In genomic region chr17:74439691-74440567, GRCh38 we compare ENCODE assay signal across 23 cellular contexts. TPM values are rescaled to one million over a fixed set of nuclear protein-coding genes. Genes with fewer than 3 reads are reported as not detected.
DNase-seq lines count a peak whose midpoint lies in the region; ATAC-seq, FAIRE-seq and TF ChIP-seq lines count a peak whose summit lies in the region.
"Had no signal": no experiment of that assay in that cellular context is flagged by ENCODE, and none has a peak within 500 bp of the region (broad histone marks: within the 10 kb centered on the region; RNA-seq: fewer than 3 reads in every experiment).

No MANE protein-coding gene starts in this region.

- H3K4me3 Mint-ChIP-seq in activated naive CD4-positive, alpha-beta T cell treated with anti-CD3 and anti-CD28 coated beads, Interleukin-2, amount 50 U/mL, for 24 hours, result no peak overlapping the region
- no peak overlapping the region for H3K4me3 Mint-ChIP-seq in activated naive CD4-positive, alpha-beta T cell treated with anti-CD3 and anti-CD28 coated beads, Interleukin-2, amount 10 ng/mL, durations not matched to agents 7 days and 5 days
- H3K4me3 Mint-ChIP-seq in astrocyte (ENCODE audit: unreplicated experiment), result no peak overlapping the region
- H3K4me3 Mint-ChIP-seq in stimulated activated naive B cell treated with anti-CD40 and anti-IgM and Interleukin-4, amounts not matched to agents 10 μg/mL and 1 μg/mL and 100 μg/mL, for 72 hours, result no peak overlapping the region
- H3K4me3 Mint-ChIP-seq: CD4-positive, CD25-positive, alpha-beta regulatory T cell had no signal

- H3K36me3 ChIP-seq in astrocyte (ENCODE audit: insufficient read depth, low read length) (no peaks in the 10 kb centered on the region), mucosa of descending colon (ENCODE audit: low read depth) (no peaks in the 10 kb centered on the region)
- H3K36me3 ChIP-seq: HAP-1 had no signal

- H3K4me2 ChIP-seq in astrocyte (ENCODE audit: low read length), result no peak overlapping the region

- FAIRE-seq in astrocyte (lab: Jason Lieb, UNC), result no peak
- FAIRE-seq: GM12878 had no signal

- H3K4me1 Mint-ChIP-seq in activated naive CD4-positive, alpha-beta T cell treated with anti-CD3 and anti-CD28 coated beads, Interleukin-2, amount 50 U/mL, for 24 hours, result no peaks in the 10 kb centered on the region
- H3K4me1 Mint-ChIP-seq in activated naive CD4-positive, alpha-beta T cell treated with anti-CD3 and anti-CD28 coated beads, Interleukin-2, amount 10 ng/mL, durations not matched to agents 7 days and 5 days, result peaks cover 2% of the 10 kb centered on the region
- peaks cover 19% of the 10 kb centered on the region for H3K4me1 Mint-ChIP-seq in astrocyte (ENCODE audit: low read depth, unreplicated experiment)
- H3K4me1 Mint-ChIP-seq in stimulated activated naive B cell treated with anti-CD40 and anti-IgM and Interleukin-4, amounts not matched to agents 10 μg/mL and 1 μg/mL and 100 μg/mL, for 72 hours, result peaks cover 14 to 37% of the 10 kb centered on the region in 2 donors

- no peak for TF ChIP-seq CTCF in astrocyte (IDR thresholded peaks at IDR 0.05; ENCODE audit: insufficient read depth, low read depth, low read length)
- no peak for TF ChIP-seq CTCF in mucosa of descending colon (IDR thresholded peaks at IDR 0.05)

- H3K27ac ChIP-seq in astrocyte (ENCODE audit: low read depth, low read length), result no peak overlapping the region
- H3K27ac ChIP-seq: 22Rv1, GM23248 had no signal

- peaks cover 5% of the 10 kb centered on the region for H3K9me3 Mint-ChIP-seq in activated naive CD4-positive, alpha-beta T cell treated with anti-CD3 and anti-CD28 coated beads, Interleukin-2, amount 50 U/mL, for 24 hours
- peaks cover 13% of the 10 kb centered on the region for H3K9me3 Mint-ChIP-seq in activated naive CD4-positive, alpha-beta T cell treated with anti-CD3 and anti-CD28 coated beads, Interleukin-2, amount 10 ng/mL, durations not matched to agents 7 days and 5 days
- peaks cover 7% of the 10 kb centered on the region for H3K9me3 Mint-ChIP-seq in astrocyte (ENCODE audit: unreplicated experiment)
- peaks cover 13 to 14% of the 10 kb centered on the region in 2 donors for H3K9me3 Mint-ChIP-seq in stimulated activated naive B cell treated with anti-CD40 and anti-IgM and Interleukin-4, amounts not matched to agents 10 μg/mL and 1 μg/mL and 100 μg/mL, for 72 hours

- peak overlapping the region; percentile 35 for H3K27ac Mint-ChIP-seq in activated naive CD4-positive, alpha-beta T cell treated with anti-CD3 and anti-CD28 coated beads, Interleukin-2, amount 50 U/mL, for 24 hours
- H3K27ac Mint-ChIP-seq in activated naive CD4-positive, alpha-beta T cell treated with anti-CD3 and anti-CD28 coated beads, Interleukin-2, amount 10 ng/mL, durations not matched to agents 7 days and 5 days, result no peak overlapping the region
- H3K27ac Mint-ChIP-seq in astrocyte (ENCODE audit: unreplicated experiment), result peak overlapping the region; percentile 72
- peak overlapping the region; percentile 22 for H3K27ac Mint-ChIP-seq in stimulated activated naive B cell treated with anti-CD40 and anti-IgM and Interleukin-4, amounts not matched to agents 10 μg/mL and 1 μg/mL and 100 μg/mL, for 72 hours
- H3K27ac Mint-ChIP-seq: CD4-positive, CD25-positive, alpha-beta regulatory T cell had no signal

- intact Hi-C loops in mucosa of descending colon (cut with DNase I, micrococcal nuclease), result no loop called here

- no peak overlapping the region for H3K4me3 ChIP-seq in astrocyte (ENCODE audit: insufficient read depth, low read depth, low read length)
- no peak overlapping the region for H3K4me3 ChIP-seq in mucosa of descending colon
- H3K4me3 ChIP-seq: GM12878, GM23248, HAP-1 had no signal

- no peaks in the 10 kb centered on the region for H3K9me3 ChIP-seq in astrocyte (ENCODE audit: insufficient read depth, low read depth, low read length)
- peaks cover 8% of the 10 kb centered on the region for H3K9me3 ChIP-seq in mucosa of descending colon

- H3K4me1 ChIP-seq in astrocyte (ENCODE audit: insufficient read depth, low read length) (peaks cover 4% of the 10 kb centered on the region), mucosa of descending colon (ENCODE audit: low read depth) (peaks cover 48% of the 10 kb centered on the region)
- H3K4me1 ChIP-seq: HAP-1 had no signal

- no peaks in the 10 kb centered on the region for H4K20me1 ChIP-seq in astrocyte (ENCODE audit: insufficient read depth, low read length)

- H3K79me2 ChIP-seq in astrocyte (ENCODE audit: insufficient read depth, low read length), result no peaks in the 10 kb centered on the region

- CTCF ChIA-PET in activated naive CD4-positive, alpha-beta T cell treated with anti-CD3 and anti-CD28 coated beads, Interleukin-2, amount 10 ng/mL, durations not matched to agents 7 days and 5 days (lab: Charles Lee), result no interaction called here

- H3K36me3 Mint-ChIP-seq in activated naive CD4-positive, alpha-beta T cell treated with anti-CD3 and anti-CD28 coated beads, Interleukin-2, amount 50 U/mL, for 24 hours, result no peaks in the 10 kb centered on the region
- peaks cover 5% of the 10 kb centered on the region for H3K36me3 Mint-ChIP-seq in activated naive CD4-positive, alpha-beta T cell treated with anti-CD3 and anti-CD28 coated beads, Interleukin-2, amount 10 ng/mL, durations not matched to agents 7 days and 5 days
- peaks cover 35% of the 10 kb centered on the region for H3K36me3 Mint-ChIP-seq in astrocyte (ENCODE audit: low read depth, unreplicated experiment)
- peaks cover 23 to 24% of the 10 kb centered on the region in 2 donors for H3K36me3 Mint-ChIP-seq in stimulated activated naive B cell treated with anti-CD40 and anti-IgM and Interleukin-4, amounts not matched to agents 10 μg/mL and 1 μg/mL and 100 μg/mL, for 72 hours

- no peak for DNase-seq in activated naive CD4-positive, alpha-beta T cell treated with anti-CD3 and anti-CD28 coated beads, Interleukin-2, amount 10 ng/mL, durations not matched to agents 7 days and 5 days
- DNase-seq in astrocyte (ENCODE audit: low read depth), result no peak
- DNase-seq in mucosa of descending colon, result peak in 2 of 3 donors; percentile 32 to 48
- DNase-seq in stimulated activated naive B cell treated with anti-CD40 and anti-IgM and Interleukin-4, amounts not matched to agents 10 μg/mL and 1 μg/mL and 100 μg/mL, for 72 hours, result no peak
- DNase-seq: AML-193; CD4-positive, CD25-positive, alpha-beta regulatory T cell; DMS153; GF-D8; GM23248; KG1; MV-4-11; NCI-H187 treated with DMSO at 0.1 percent for 48 hours; NCI-H2227 treated with DMSO at 0.1 percent for 48 hours; NCI-H510A treated with DMSO at 0.1 percent for 48 hours; NCI-H774 had no signal

- no peak overlapping the region for H3K9ac ChIP-seq in astrocyte (ENCODE audit: low read length)
- H3K9ac ChIP-seq: GM23248 had no signal

- H3K27me3 Mint-ChIP-seq in activated naive CD4-positive, alpha-beta T cell treated with anti-CD3 and anti-CD28 coated beads, Interleukin-2, amount 50 U/mL, for 24 hours, result peaks cover 5% of the 10 kb centered on the region
- H3K27me3 Mint-ChIP-seq in activated naive CD4-positive, alpha-beta T cell treated with anti-CD3 and anti-CD28 coated beads, Interleukin-2, amount 10 ng/mL, durations not matched to agents 7 days and 5 days, result peaks cover 77% of the 10 kb centered on the region
- H3K27me3 Mint-ChIP-seq in astrocyte (ENCODE audit: low read depth, unreplicated experiment), result no peaks in the 10 kb centered on the region
- H3K27me3 Mint-ChIP-seq in stimulated activated naive B cell treated with anti-CD40 and anti-IgM and Interleukin-4, amounts not matched to agents 10 μg/mL and 1 μg/mL and 100 μg/mL, for 72 hours, result peaks cover 16 to 19% of the 10 kb centered on the region in 2 donors

- no peaks in the 10 kb centered on the region for H3K27me3 ChIP-seq in astrocyte (ENCODE audit: insufficient read depth, low read length)

- H2AFZ ChIP-seq in astrocyte (ENCODE audit: low read depth, low read length), result no peak overlapping the region
- H2AFZ ChIP-seq: GM23248 had no signal

- ATAC-seq in mucosa of descending colon (no peak), GM21528 (IDR thresholded peaks at IDR 0.05; ENCODE audit: low FRiP score, unreplicated experiment) (no peak), HG02623 (IDR thresholded peaks at IDR 0.05; ENCODE audit: unreplicated experiment) (no peak), HG03457 (IDR thresholded peaks at IDR 0.05; ENCODE audit: unreplicated experiment) (no peak)
- no peak for ATAC-seq in stimulated activated naive B cell treated with anti-CD40 and anti-IgM and Interleukin-4, amounts not matched to agents 10 μg/mL and 1 μg/mL and 100 μg/mL, for 72 hours (replicated peaks)
- ATAC-seq: GM12878 had no signal

RNA-seq across cellular contexts. Expression of gene GPRC5C, which starts 8.0 kb away (rescaled TPM):
- total RNA-seq in astrocyte (65.3 and 70.4 TPM in 2 replicates), mucosa of descending colon (100 to 1,000 TPM in 2 of 3 donors, 10 to 100 TPM in 1; 62.2 to 172 (median 139) TPM)
- total RNA-seq: CD4-positive, CD25-positive, alpha-beta regulatory T cell had no signal

RNA-seq across cellular contexts. Expression of gene CD300A, which starts 26.5 kb away (rescaled TPM):
- total RNA-seq in astrocyte, result not detected in 2 replicates
- total RNA-seq in mucosa of descending colon, result 1 to 10 TPM; 3.7 to 7.0 (median 5.2) TPM
- total RNA-seq: Daoy, GM23248 had no signal

Comparison
In these comparisons a context has a peak if more than half of its experiments do, and no peak if none do; other contexts are left out.
1. DNase-seq: peak in mucosa of descending colon (2 of 3); none in activated naive CD4-positive, alpha-beta T cell treated with anti-CD3 and anti-CD28 coated beads, Interleukin-2, amount 10 ng/mL, durations not matched to agents 7 days and 5 days (single experiment), astrocyte (single experiment) and stimulated activated naive B cell treated with anti-CD40 and anti-IgM and Interleukin-4, amounts not matched to agents 10 μg/mL and 1 μg/mL and 100 μg/mL, for 72 hours (single experiment).